ENCODE assay signal across 9 cellular contexts in the genomic region with DNA sequence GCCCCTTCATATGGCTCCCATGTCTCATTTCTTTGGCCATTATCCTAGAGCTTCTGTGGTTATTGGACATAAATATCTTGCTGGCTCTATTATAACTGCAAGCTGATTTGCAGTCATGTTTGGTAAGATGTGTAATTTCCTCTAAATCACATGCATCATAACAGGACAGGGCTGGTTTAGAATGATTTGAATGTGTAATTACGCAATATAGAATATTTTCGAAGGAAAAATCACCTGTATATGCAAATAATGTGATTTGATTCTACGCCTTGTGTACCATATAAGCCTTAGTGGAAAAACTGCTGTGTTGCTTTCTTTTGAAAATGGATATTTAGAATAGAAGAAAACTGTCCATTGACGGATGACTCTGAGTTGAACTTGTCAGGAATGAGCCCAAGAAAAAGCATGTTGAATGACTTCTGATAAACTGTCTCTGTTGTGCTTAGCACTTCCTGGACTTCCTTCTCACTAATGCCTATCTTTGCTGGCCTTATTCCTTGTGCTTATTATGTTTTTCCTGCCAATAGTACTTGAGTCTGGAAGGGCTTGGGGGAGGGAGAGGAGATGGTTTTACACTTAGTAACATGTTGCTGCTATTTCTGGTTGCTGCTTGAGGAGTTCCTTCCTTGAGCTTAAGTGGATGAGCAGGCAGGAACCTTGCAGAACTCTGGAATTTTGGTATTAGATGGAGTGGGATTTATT. TPM values are rescaled to one million over a fixed set of nuclear protein-coding genes. Genes with fewer than 3 reads are reported as not detected.
A peak's percentile ranks its signal among the peaks of the same experiment; 100 is the strongest.
DNase-seq lines count a peak whose midpoint lies in the region; ATAC-seq and TF ChIP-seq lines count a peak whose summit lies in the region.
"Had no signal": no experiment of that assay in that cellular context is flagged by ENCODE, and none has a peak within 500 bp of the region (broad histone marks: within the 10 kb centered on the region; RNA-seq: fewer than 3 reads in every experiment).

No MANE protein-coding gene starts in this region.

- peak overlapping the region in 1 of 2 donors; percentile 4 for H3K27ac Mint-ChIP-seq in stimulated activated naive CD8-positive, alpha-beta T cell treated with anti-CD3 and anti-CD28 coated beads, Interleukin-15, amount 100 ng/mL, for 72 hours
- H3K27ac Mint-ChIP-seq: IgD-negative memory B cell had no signal

- POLR2A ChIA-PET in BJ (lab: Charles Lee), result interaction anchor here (0.6 to 0.8 kb wide), 2 partner anchors 21 to 38 kb away, joined by 3 to 10 read pairs; no protein-coding TSS in a partner anchor

- ATAC-seq in omental fat pad (ENCODE audit: low FRiP score), result peak; percentile 75
- ATAC-seq in stimulated activated naive CD8-positive, alpha-beta T cell treated with anti-CD3 and anti-CD28 coated beads, Interleukin-15, amount 100 ng/mL, for 72 hours, result no peak

- no peaks in the 10 kb centered on the region for H3K36me3 ChIP-seq in BJ (ENCODE audit: control insufficient read depth, insufficient read depth, low read length)

- H3K27me3 ChIP-seq in BJ (ENCODE audit: control insufficient read depth, insufficient read depth, low read length), result no peaks in the 10 kb centered on the region

- H3K27me3 Mint-ChIP-seq in stimulated activated naive CD8-positive, alpha-beta T cell treated with anti-CD3 and anti-CD28 coated beads, Interleukin-15, amount 100 ng/mL, for 72 hours, result peaks cover 11% of the 10 kb centered on the region

- DNase-seq in BJ (ENCODE audit: low read depth), result peak; percentile 61
- peak; percentile 20 for DNase-seq in RKO (ENCODE audit: low spot score)
- peak; percentile 91 for DNase-seq in fibroblast of the aortic adventitia (ENCODE audit: low read depth)
- DNase-seq in omental fat pad (ENCODE audit: low spot score), result no peak
- no peak for DNase-seq in stimulated activated naive CD8-positive, alpha-beta T cell treated with anti-CD3 and anti-CD28 coated beads, Interleukin-15, amount 100 ng/mL, for 72 hours
- DNase-seq in NCI-H1105 treated with DMSO at 0.1 percent for 48 hours (lab: John Stamatoyannopoulos, UW), result no peak
- no peak for DNase-seq in NCI-H524 treated with DMSO at 0.1 percent for 48 hours (lab: John Stamatoyannopoulos, UW)
- no peak for DNase-seq in NK-92 (lab: John Stamatoyannopoulos, UW; ENCODE audit: unreplicated experiment)

- H3K4me1 Mint-ChIP-seq in stimulated activated naive CD8-positive, alpha-beta T cell treated with anti-CD3 and anti-CD28 coated beads, Interleukin-15, amount 100 ng/mL, for 72 hours, result peaks cover 19% of the 10 kb centered on the region

- H3K4me3 Mint-ChIP-seq in stimulated activated naive CD8-positive, alpha-beta T cell treated with anti-CD3 and anti-CD28 coated beads, Interleukin-15, amount 100 ng/mL, for 72 hours, result no peak overlapping the region
- H3K4me3 Mint-ChIP-seq: IgD-negative memory B cell had no signal

- CTCF ChIA-PET in BJ (lab: Yijun Ruan, JAX), result interaction anchor here (1.0 kb wide), 1 partner anchor 200 kb away, joined by 3 read pairs; no protein-coding TSS in a partner anchor

- TF ChIP-seq CTCF in BJ (IDR thresholded peaks at IDR 0.05; ENCODE audit: insufficient read depth, low read depth, low read length), result no peak
- no peak for TF ChIP-seq CTCF in fibroblast of the aortic adventitia (IDR thresholded peaks at IDR 0.05; ENCODE audit: insufficient read depth, low read length)
- TF ChIP-seq CTCF in omental fat pad (IDR thresholded peaks at IDR 0.05), result no peak

- H3K4me3 ChIP-seq in BJ (ENCODE audit: low read depth, low read length), result no peak overlapping the region
- no peak overlapping the region for H3K4me3 ChIP-seq in fibroblast of the aortic adventitia (ENCODE audit: low read depth, low read length)

- no peaks in the 10 kb centered on the region for H3K9me3 Mint-ChIP-seq in stimulated activated naive CD8-positive, alpha-beta T cell treated with anti-CD3 and anti-CD28 coated beads, Interleukin-15, amount 100 ng/mL, for 72 hours

RNA-seq across cellular contexts. Expression of gene CACHD1, which starts 6.5 kb away (rescaled TPM):
- 3.0 and 3.7 TPM in 2 replicates for polyA plus RNA-seq in BJ (2011; rRNA removed)
- polyA minus RNA-seq in BJ (2011; rRNA and poly(A)+ RNA removed), result 4.9 and 5.8 TPM in 2 replicates
- total RNA-seq in fibroblast of the aortic adventitia (ENCODE audit: low replicate concordance) (7.3 and 11.6 TPM in 2 replicates), omental fat pad (10 to 100 TPM; 23.0 to 26.0 (median 23.9) TPM)

Comparison
In these comparisons a context has a peak if more than half of its experiments do, and no peak if none do; other contexts are left out.
1. DNase-seq: peak in BJ (single experiment), RKO (single experiment) and fibroblast of the aortic adventitia (single experiment); none in omental fat pad (single experiment), stimulated activated naive CD8-positive, alpha-beta T cell treated with anti-CD3 and anti-CD28 coated beads, Interleukin-15, amount 100 ng/mL, for 72 hours (0 of 2), NCI-H1105 treated with DMSO at 0.1 percent for 48 hours (single experiment), NCI-H524 treated with DMSO at 0.1 percent for 48 hours (single experiment) and NK-92 (single experiment).